Comparison of ENCODE assay signal across 18 cellular contexts in the genomic region with DNA sequence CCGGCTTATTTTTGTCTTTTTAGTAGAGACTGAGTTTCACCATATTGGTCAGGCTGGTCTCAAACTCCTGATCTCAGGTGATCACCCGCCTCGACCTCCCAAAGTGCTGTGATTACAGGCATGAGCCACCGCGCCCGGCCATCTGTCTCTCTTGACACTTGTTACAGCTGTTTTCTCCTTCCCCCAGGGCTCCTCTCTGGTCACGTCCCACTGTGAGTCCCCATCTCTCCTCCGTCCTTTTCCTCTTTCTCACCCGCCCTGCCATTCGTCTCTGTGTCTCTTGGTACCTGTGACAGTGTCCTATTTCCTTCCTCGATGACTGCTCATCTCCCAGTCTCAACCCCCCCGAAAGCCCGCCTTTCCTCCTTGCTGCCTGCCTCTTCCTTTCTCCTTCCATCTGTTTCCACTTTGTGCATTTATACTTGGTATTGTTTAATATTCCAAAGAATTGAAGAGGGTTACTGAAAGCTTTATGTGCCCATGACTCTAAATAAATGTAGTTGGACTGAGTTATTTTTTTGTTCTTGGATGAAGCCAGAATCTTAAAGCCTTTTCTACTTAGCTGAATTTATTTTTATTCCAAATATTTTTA.
A peak's percentile ranks its signal among the peaks of the same experiment; 100 is the strongest.
DNase-seq lines count a peak whose midpoint lies in the region; ATAC-seq and TF ChIP-seq lines count a peak whose summit lies in the region.
"Had no signal": no experiment of that assay in that cellular context is flagged by ENCODE, and none has a peak within 500 bp of the region (broad histone marks: within the 10 kb centered on the region; RNA-seq: fewer than 3 reads in every experiment).

No MANE protein-coding gene starts in this region.

- H3K4me3 ChIP-seq in colonic mucosa: no peak overlapping the region
- no peak overlapping the region for H3K4me3 ChIP-seq in ovary
- H3K4me3 ChIP-seq: A549, GM12878, GM23338 had no signal

- no peak for ATAC-seq in Right ventricle myocardium superior (ENCODE audit: poor library complexity)
- ATAC-seq: A549, GM12878, GM23338 had no signal

- H3K9me3 ChIP-seq in colonic mucosa (no peaks in the 10 kb centered on the region), ovary (no peaks in the 10 kb centered on the region)
- H3K9me3 ChIP-seq: A549 had no signal

- H3K9ac ChIP-seq in colonic mucosa (ENCODE audit: low read depth in 2 of 2, low read length in 2 of 2): no peak overlapping the region

- CTCF ChIA-PET in Calu3 (lab: Charles Lee): no interaction called here

- WGBS in ovary, 3 donors: 94 to 95% (median 95%) methylated on average over 13 of the region's 13 CpGs

- no peak overlapping the region for H3K27ac Mint-ChIP-seq in Calu3 (ENCODE audit: unreplicated experiment)
- H3K27ac Mint-ChIP-seq: GM23338 had no signal

- TF ChIP-seq CTCF in colonic mucosa (IDR thresholded peaks at IDR 0.05): no peak
- no peak for TF ChIP-seq CTCF in ovary (IDR thresholded peaks at IDR 0.05)
- no peak for TF ChIP-seq CTCF in Calu3 (IDR thresholded peaks at IDR 0.05; ENCODE audit: unreplicated experiment)

- intact Hi-C loops in cardiac septum (cut with DNase I): no loop called here
- intact Hi-C loops in Right ventricle myocardium superior (cut with DNase I): no loop called here
- intact Hi-C loops in colonic mucosa (cut with DNase I): no loop called here
- intact Hi-C loops in ovary (cut with DNase I): no loop called here
- intact Hi-C loops in Calu3 (cut with micrococcal nuclease; ENCODE audit: unreplicated experiment): no loop called here

- BruUV-seq in Calu3 (replicated peaks; lab: Mats Ljungman, UMichigan): no TSS peak

- TF ChIP-seq POLR2A in ovary (IDR thresholded peaks at IDR 0.05): no peak

- H3K4me1 Mint-ChIP-seq in Calu3 (ENCODE audit: low read depth, unreplicated experiment): no peaks in the 10 kb centered on the region
- H3K4me1 Mint-ChIP-seq: GM23338 had no signal

- DNase-seq in cardiac septum (ENCODE audit: low spot score) (peak; percentile 43), Right ventricle myocardium superior (no peak), colonic mucosa (peak; percentile 12), ovary (peak in 3 of 5 donors; percentile 3 to 13 (median 6)), AG08396 (ENCODE audit: low spot score) (no peak), Calu3 (no peak)
- no peak for DNase-seq in effector CD8-positive, alpha-beta T cell (lab: John Stamatoyannopoulos, UW)
- DNase-seq: C1 segment of cervical spinal cord, DMS 273 treated with DMSO at 0.1 percent for 48 hours, GDM1, KG1, NCI-H1436, NCI-H2029, NCI-H510A treated with DMSO at 0.1 percent for 48 hours, SHP77 had no signal

- TF ChIP-seq EP300 in ovary (IDR thresholded peaks at IDR 0.05): no peak

- H3K36me3 Mint-ChIP-seq in Calu3 (ENCODE audit: insufficient read depth, unreplicated experiment): no peaks in the 10 kb centered on the region

- no peak overlapping the region for H3K27ac ChIP-seq in colonic mucosa
- no peak overlapping the region for H3K27ac ChIP-seq in ovary
- H3K27ac ChIP-seq: A549 had no signal

- H3K4me3 Mint-ChIP-seq in Calu3 (ENCODE audit: low read depth, unreplicated experiment): no peak overlapping the region
- H3K4me3 Mint-ChIP-seq: GM23338 had no signal

- H3K9me3 Mint-ChIP-seq in Calu3 (ENCODE audit: low read depth, unreplicated experiment): no peaks in the 10 kb centered on the region
- H3K9me3 Mint-ChIP-seq: GM23338 had no signal

- H3K27me3 Mint-ChIP-seq in Calu3 (ENCODE audit: unreplicated experiment): peaks cover 69% of the 10 kb centered on the region

- no peaks in the 10 kb centered on the region for H3K36me3 ChIP-seq in colonic mucosa
- no peaks in the 10 kb centered on the region for H3K36me3 ChIP-seq in ovary

- H3K27me3 ChIP-seq in colonic mucosa (no peaks in the 10 kb centered on the region), ovary (no peaks in the 10 kb centered on the region)

- H3K4me1 ChIP-seq in colonic mucosa: no peaks in the 10 kb centered on the region
- H3K4me1 ChIP-seq in ovary (ENCODE audit: insufficient read depth): peaks cover 1% of the 10 kb centered on the region
- H3K4me1 ChIP-seq: A549 had no signal

Comparison
In these comparisons a context has a peak if more than half of its experiments do, and no peak if none do; other contexts are left out.
1. DNase-seq: peak in cardiac septum (single experiment), colonic mucosa (single experiment) and ovary (3 of 5); none in Right ventricle myocardium superior (single experiment), AG08396 (single experiment), Calu3 (single experiment) and effector CD8-positive, alpha-beta T cell (single experiment).